Comparison of ENCODE assay signal across 12 cellular contexts in the genomic region with DNA sequence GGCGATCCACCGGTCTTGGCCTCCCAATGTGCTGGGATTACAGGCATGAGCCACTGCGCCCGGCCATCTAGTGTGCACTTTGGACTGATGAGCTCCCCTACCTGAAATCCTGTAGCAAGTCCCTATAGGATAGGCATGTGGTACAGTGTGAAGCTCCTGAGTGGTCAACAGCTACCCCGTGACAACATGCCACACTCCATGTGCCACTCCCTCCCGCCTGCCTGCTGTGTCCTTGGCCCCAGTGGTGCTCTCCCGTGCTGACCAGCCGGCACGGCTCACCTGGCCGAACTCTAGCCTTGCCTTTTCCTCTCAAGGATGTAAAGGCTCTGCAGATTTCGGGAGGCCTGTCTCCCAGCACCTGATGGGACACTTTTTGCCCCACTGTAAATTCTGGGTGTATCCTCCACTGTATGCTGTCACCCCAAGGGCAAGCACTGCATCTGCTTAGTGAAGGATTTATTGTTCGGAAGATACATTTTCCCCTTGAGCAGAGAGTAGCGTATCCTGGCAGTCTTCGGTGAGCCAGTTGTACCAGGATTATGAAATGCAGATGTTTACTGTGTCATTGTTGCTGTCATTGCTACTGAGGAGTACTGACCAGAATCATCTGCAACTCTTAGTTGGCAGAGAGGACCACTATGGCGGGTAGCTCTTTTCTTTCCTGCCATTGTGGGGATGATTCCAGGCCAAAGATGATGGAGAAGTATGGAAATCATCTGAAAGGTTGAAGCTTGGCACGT.
DNase-seq lines count a peak whose midpoint lies in the region; ATAC-seq, FAIRE-seq and TF ChIP-seq lines count a peak whose summit lies in the region.
"Had no signal": no experiment of that assay in that cellular context is flagged by ENCODE, and none has a peak within 500 bp of the region (broad histone marks: within the 10 kb centered on the region; RNA-seq: fewer than 3 reads in every experiment).

No MANE protein-coding gene starts in this region.

- H3K9me3 ChIP-seq in mucosa of rectum (ENCODE audit: control insufficient read depth in 2 of 2, low read length in 2 of 2), result peaks cover 0 to 2% of the 10 kb centered on the region in 2 donors

- DNase-seq in AG10803 (ENCODE audit: low read depth) (peak; percentile 28), H54 (ENCODE audit: insufficient read length, low spot score) (no peak), NCI-H446 (lab: John Stamatoyannopoulos, UW) (no peak), posterior vena cava (ENCODE audit: low spot score) (no peak)
- no peak for DNase-seq in stimulated activated naive CD4-positive, alpha-beta T cell treated with Interleukin-2 at 50 U/mL for 16 hours (lab: John Stamatoyannopoulos, UW)
- DNase-seq: GOT3; stimulated activated CD4-positive, alpha-beta T cell treated with anti-CD3 and anti-CD28 coated beads, Interleukin-4, amount 100 ng/mL, for 4 hours; SW 1271 had no signal

- H3K4me3 ChIP-seq in AG10803 (ENCODE audit: low read length), result no peak overlapping the region
- no peak overlapping the region for H3K4me3 ChIP-seq in mucosa of rectum (ENCODE audit: low read length in 2 of 2)

- FAIRE-seq in H54 (lab: Jason Lieb, UNC), result no peak

- no peak overlapping the region for H3K27ac Mint-ChIP-seq in activated T-helper 17 cell treated with anti-CD3 and anti-CD28 coated beads, Interleukin-2, amount 50 U/mL, for 72 hours
- H3K27ac Mint-ChIP-seq: activated CD4-positive, alpha-beta memory T cell treated with anti-CD3 and anti-CD28 coated beads for 36 hours had no signal

- H3K36me3 ChIP-seq in mucosa of rectum (ENCODE audit: control insufficient read depth in 2 of 2, insufficient read depth in 2 of 2, low read length in 2 of 2), result peaks cover 3 to 5% of the 10 kb centered on the region in 2 donors

- no peaks in the 10 kb centered on the region for H3K27me3 ChIP-seq in mucosa of rectum (ENCODE audit: control insufficient read depth in 2 of 2, insufficient read depth in 2 of 2, low read length in 2 of 2)

- no peak for TF ChIP-seq CTCF in AG10803 (conservative IDR thresholded peaks at IDR 0.05; ENCODE audit: low read length)

- H3K4me1 ChIP-seq in mucosa of rectum (ENCODE audit: control insufficient read depth in 2 of 2, insufficient read depth in 2 of 2, low read length in 2 of 2), result peaks cover 6 to 10% of the 10 kb centered on the region in 2 donors

- intact Hi-C loops in posterior vena cava (cut with DNase I), result no loop called here

- H3K36me3 Mint-ChIP-seq in activated T-helper 17 cell treated with anti-CD3 and anti-CD28 coated beads, Interleukin-2, amount 50 U/mL, for 72 hours (ENCODE audit: low read depth), result peaks cover 15% of the 10 kb centered on the region

- no peaks in the 10 kb centered on the region for H3K27me3 Mint-ChIP-seq in activated T-helper 17 cell treated with anti-CD3 and anti-CD28 coated beads, Interleukin-2, amount 50 U/mL, for 72 hours
- H3K27me3 Mint-ChIP-seq: activated CD4-positive, alpha-beta memory T cell treated with anti-CD3 and anti-CD28 coated beads for 36 hours had no signal

- H3K4me1 Mint-ChIP-seq in activated T-helper 17 cell treated with anti-CD3 and anti-CD28 coated beads, Interleukin-2, amount 50 U/mL, for 72 hours, result peaks cover 15% of the 10 kb centered on the region

- no peak for TF ChIP-seq POLR2A in H54 (IDR thresholded peaks at IDR 0.05; ENCODE audit: low read depth, low read length)

- H3K4me3 Mint-ChIP-seq in activated T-helper 17 cell treated with anti-CD3 and anti-CD28 coated beads, Interleukin-2, amount 50 U/mL, for 72 hours, result no peak overlapping the region
- H3K4me3 Mint-ChIP-seq: activated CD4-positive, alpha-beta memory T cell treated with anti-CD3 and anti-CD28 coated beads for 36 hours had no signal

- peak; percentile 20 for ATAC-seq in GM18502 (IDR thresholded peaks at IDR 0.05; ENCODE audit: poor library complexity, unreplicated experiment)
- ATAC-seq in activated T-helper 17 cell treated with anti-CD3 and anti-CD28 coated beads, Interleukin-2, amount 50 U/mL, for 72 hours (replicated peaks), result peak; percentile 11

- no peak overlapping the region for H3K9ac ChIP-seq in mucosa of rectum (ENCODE audit: low read depth in 1 of 2, low read length in 2 of 2)

- H3K27ac ChIP-seq in mucosa of rectum (ENCODE audit: low read depth in 2 of 2, low read length in 2 of 2), result peak overlapping the region; percentile 17 to 24

- H3K9me3 Mint-ChIP-seq in activated T-helper 17 cell treated with anti-CD3 and anti-CD28 coated beads, Interleukin-2, amount 50 U/mL, for 72 hours, result peaks cover 3% of the 10 kb centered on the region
